In the genomic region with DNA sequence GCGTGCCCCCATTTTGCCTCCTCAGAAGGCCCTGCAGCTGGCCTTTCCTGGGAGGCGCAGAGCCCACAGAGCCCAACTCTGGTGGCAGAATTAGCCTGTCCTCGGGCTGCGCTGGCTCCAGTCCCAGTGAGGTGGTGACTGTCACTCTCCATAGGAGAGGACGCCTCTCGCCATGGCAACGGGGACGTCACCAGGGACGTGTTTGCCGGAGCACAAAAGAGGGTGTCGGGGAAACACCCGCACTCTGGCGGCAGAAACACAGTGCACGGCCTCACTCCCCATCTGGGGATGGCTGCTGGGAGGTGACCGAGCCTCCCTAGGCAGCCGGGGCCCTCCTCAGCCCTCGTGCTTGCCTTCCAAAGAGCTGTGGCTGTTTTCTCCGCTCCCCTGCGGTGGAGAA, we compare ENCODE assay signal across 1 cellular context.
TF ChIP-seq lines count a peak whose summit lies in the region.

No MANE protein-coding gene starts in this region.

TF ChIP-seq in GM23338, 12 proteins besides CTCF, POLR2A, EP300 and RAD21 (continued from another document):
- TF ChIP-seq, protein P1, sequence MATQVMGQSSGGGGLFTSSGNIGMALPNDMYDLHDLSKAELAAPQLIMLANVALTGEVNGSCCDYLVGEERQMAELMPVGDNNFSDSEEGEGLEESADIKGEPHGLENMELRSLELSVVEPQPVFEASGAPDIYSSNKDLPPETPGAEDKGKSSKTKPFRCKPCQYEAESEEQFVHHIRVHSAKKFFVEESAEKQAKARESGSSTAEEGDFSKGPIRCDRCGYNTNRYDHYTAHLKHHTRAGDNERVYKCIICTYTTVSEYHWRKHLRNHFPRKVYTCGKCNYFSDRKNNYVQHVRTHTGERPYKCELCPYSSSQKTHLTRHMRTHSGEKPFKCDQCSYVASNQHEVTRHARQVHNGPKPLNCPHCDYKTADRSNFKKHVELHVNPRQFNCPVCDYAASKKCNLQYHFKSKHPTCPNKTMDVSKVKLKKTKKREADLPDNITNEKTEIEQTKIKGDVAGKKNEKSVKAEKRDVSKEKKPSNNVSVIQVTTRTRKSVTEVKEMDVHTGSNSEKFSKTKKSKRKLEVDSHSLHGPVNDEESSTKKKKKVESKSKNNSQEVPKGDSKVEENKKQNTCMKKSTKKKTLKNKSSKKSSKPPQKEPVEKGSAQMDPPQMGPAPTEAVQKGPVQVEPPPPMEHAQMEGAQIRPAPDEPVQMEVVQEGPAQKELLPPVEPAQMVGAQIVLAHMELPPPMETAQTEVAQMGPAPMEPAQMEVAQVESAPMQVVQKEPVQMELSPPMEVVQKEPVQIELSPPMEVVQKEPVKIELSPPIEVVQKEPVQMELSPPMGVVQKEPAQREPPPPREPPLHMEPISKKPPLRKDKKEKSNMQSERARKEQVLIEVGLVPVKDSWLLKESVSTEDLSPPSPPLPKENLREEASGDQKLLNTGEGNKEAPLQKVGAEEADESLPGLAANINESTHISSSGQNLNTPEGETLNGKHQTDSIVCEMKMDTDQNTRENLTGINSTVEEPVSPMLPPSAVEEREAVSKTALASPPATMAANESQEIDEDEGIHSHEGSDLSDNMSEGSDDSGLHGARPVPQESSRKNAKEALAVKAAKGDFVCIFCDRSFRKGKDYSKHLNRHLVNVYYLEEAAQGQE (IDR thresholded peaks at IDR 0.05; ENCODE audit: unreplicated experiment) = no peak
- no peak for TF ChIP-seq ZNF114 (CRISPR knock-in tag; IDR thresholded peaks at IDR 0.05)
